32 cellular contexts compared by ENCODE assay signal in genomic region chr3:14907043-14907966, GRCh38. TPM values are rescaled to one million over a fixed set of nuclear protein-coding genes. Genes with fewer than 3 reads are reported as not detected.
DNase-seq lines count a peak whose midpoint lies in the region; ATAC-seq and TF ChIP-seq lines count a peak whose summit lies in the region.
"Had no signal": no experiment of that assay in that cellular context is flagged by ENCODE, and none has a peak within 500 bp of the region (broad histone marks: within the 10 kb centered on the region; RNA-seq: fewer than 3 reads in every experiment).

No MANE protein-coding gene starts in this region.

- no peak overlapping the region for H2BK5ac ChIP-seq in neuronal stem cell (ENCODE audit: low read length)

- no peak overlapping the region for H3K4ac ChIP-seq in neuronal stem cell (ENCODE audit: low read length)

- H3K27ac ChIP-seq in right atrium auricular region = no peak overlapping the region
- no peak overlapping the region for H3K27ac ChIP-seq in gastroesophageal sphincter
- no peak overlapping the region for H3K27ac ChIP-seq in neuronal stem cell (replicated peaks; ENCODE audit: low read length)
- H3K27ac ChIP-seq: A549, epithelial cell of prostate, SJSA1, WERI-Rb-1 had no signal

- peak overlapping the region; percentile 30 for H3K18ac ChIP-seq in neuronal stem cell (ENCODE audit: low read length)

- H3K36me3 ChIP-seq in right atrium auricular region (peaks cover 18% of the 10 kb centered on the region), gastroesophageal sphincter (peaks cover 0 to 14% of the 10 kb centered on the region in 2 donors), neuronal stem cell (replicated peaks in 1 of 2; ENCODE audit: control insufficient read depth in 2 of 2, insufficient read depth in 2 of 2, low read length in 2 of 2) (no peaks in the 10 kb centered on the region)
- H3K36me3 ChIP-seq: SJSA1, WERI-Rb-1 had no signal

- H2BK12ac ChIP-seq in neuronal stem cell (ENCODE audit: low read length) = no peak overlapping the region

- no peak overlapping the region for H2BK15ac ChIP-seq in neuronal stem cell (ENCODE audit: low read length)

- peak overlapping the region; percentile 77 for H4K8ac ChIP-seq in neuronal stem cell (ENCODE audit: low read depth, low read length)

- no peaks in the 10 kb centered on the region for H3K9me3 ChIP-seq in right atrium auricular region
- H3K9me3 ChIP-seq in gastroesophageal sphincter = peaks cover 0 to 10% (median 0%) of the 10 kb centered on the region in 3 donors
- peaks cover 8% of the 10 kb centered on the region in 2 donors for H3K9me3 ChIP-seq in neuronal stem cell (replicated peaks in 1 of 2; ENCODE audit: control insufficient read depth in 2 of 2, insufficient read depth in 1 of 2, low read depth in 1 of 2, low read length in 2 of 2)
- H3K9me3 ChIP-seq: SJSA1 had no signal

- DNase-seq in Right ventricle myocardium inferior (ENCODE audit: missing footprints) (no peak), right atrium auricular region (ENCODE audit: low spot score) (no peak), neuronal stem cell (ENCODE audit: low spot score) (no peak), NK-92 (lab: John Stamatoyannopoulos, UW; ENCODE audit: unreplicated experiment) (no peak), COR-L47 (lab: John Stamatoyannopoulos, UW) (no peak), DMS53 treated with DMSO at 0.1 percent for 48 hours (lab: John Stamatoyannopoulos, UW; ENCODE audit: unreplicated experiment) (no peak)
- DNase-seq: activated CD4-positive, alpha-beta T cell treated with anti-CD3 and anti-CD28 coated beads for 48 hours; activated T-cell treated with anti-CD3 and anti-CD28 coated beads for 4 hours; AML-193; amygdala; CD8-positive, alpha-beta T cell; effector CD4-positive, alpha-beta T cell; EL; GOT3; Kasumi-1; kidney; naive thymus-derived CD8-positive, alpha-beta T cell; NCI-H1417 treated with DMSO at 0.1 percent for 48 hours; NCI-H345; NCI-H69; occipital lobe; T-cell; WERI-Rb-1 had no signal

- H3K23ac ChIP-seq in neuronal stem cell (ENCODE audit: low read depth, low read length, poor library complexity) = peak overlapping the region; percentile 89

- intact Hi-C loops in Right ventricle myocardium inferior (cut with DNase I) = no loop called here

- no peak overlapping the region for H2AFZ ChIP-seq in neuronal stem cell (ENCODE audit: low read length)

- H2AK5ac ChIP-seq in neuronal stem cell (ENCODE audit: low read depth, low read length) = no peak overlapping the region

- H2BK120ac ChIP-seq in neuronal stem cell (ENCODE audit: low read depth, low read length) = no peak overlapping the region

- no peak overlapping the region for H3K9ac ChIP-seq in neuronal stem cell (ENCODE audit: low read depth, low read length, poor library complexity)

- no peak for TF ChIP-seq CTCF in right atrium auricular region (IDR thresholded peaks at IDR 0.05)
- no peak for TF ChIP-seq CTCF in gastroesophageal sphincter (IDR thresholded peaks at IDR 0.05)

- H3K79me1 ChIP-seq in neuronal stem cell (ENCODE audit: low read depth, low read length) = no peaks in the 10 kb centered on the region

- H3K27me3 ChIP-seq in right atrium auricular region (no peaks in the 10 kb centered on the region), gastroesophageal sphincter (no peaks in the 10 kb centered on the region), neuronal stem cell (ENCODE audit: control insufficient read depth in 3 of 3, insufficient read depth in 3 of 3, low read depth in 1 of 3, low read length in 3 of 3) (peaks cover 0 to 5% (median 0%) of the 10 kb centered on the region in 3 experiments)

- no peak overlapping the region for H3K4me3 ChIP-seq in right atrium auricular region
- no peak overlapping the region for H3K4me3 ChIP-seq in gastroesophageal sphincter
- no peak overlapping the region for H3K4me3 ChIP-seq in neuronal stem cell (ENCODE audit: low read length in 2 of 2)
- H3K4me3 ChIP-seq: A549, lung, SJSA1 had no signal

- TF ChIP-seq POLR2A in gastroesophageal sphincter (IDR thresholded peaks at IDR 0.05) = no peak

- peak overlapping the region; percentile 31 for H3K14ac ChIP-seq in neuronal stem cell (ENCODE audit: low read length)

- no peak overlapping the region for H3K4me2 ChIP-seq in neuronal stem cell (ENCODE audit: insufficient read depth, low read length, poor library complexity, severe bottlenecking)
- H3K4me2 ChIP-seq: A549 had no signal

- WGBS in gastroesophageal sphincter (ENCODE audit: low coverage in 1 of 2), 2 donors = 83% methylated on average over 2 of the region's 18 CpGs; no CpG with 5 or more reads in 1 of the 2 donors
- WGBS in neuronal stem cell (ENCODE audit: extremely low coverage in 2 of 2, insufficient read length in 2 of 2, insufficient replicate concordance in 1 of 2), 2 donors = no CpG with 5 or more reads among the region's 18 CpGs

- TF ChIP-seq EP300 in gastroesophageal sphincter (IDR thresholded peaks at IDR 0.05) = no peak

- H3K4me1 ChIP-seq in right atrium auricular region = peaks cover 0 to 18% of the 10 kb centered on the region in 2 donors
- H3K4me1 ChIP-seq in gastroesophageal sphincter = peaks cover 0 to 14% (median under 1%) of the 10 kb centered on the region in 3 donors
- H3K4me1 ChIP-seq in neuronal stem cell (ENCODE audit: control insufficient read depth in 2 of 2, insufficient read depth in 1 of 2, low read depth in 1 of 2, low read length in 2 of 2) = no peaks in the 10 kb centered on the region
- H3K4me1 ChIP-seq: A549, SJSA1 had no signal

- H4K91ac ChIP-seq in neuronal stem cell (ENCODE audit: low read depth, low read length, poor library complexity) = no peak overlapping the region

- peak; percentile 45 for ATAC-seq in Right ventricle myocardium inferior
- ATAC-seq in gastroesophageal sphincter = peak; percentile 22
- no peak for ATAC-seq in HG03135 (IDR thresholded peaks at IDR 0.05; ENCODE audit: unreplicated experiment)
- ATAC-seq: A549; activated naive CD4-positive, alpha-beta T cell treated with anti-CD3 and anti-CD28 coated beads, Interleukin-2, amount 50 U/mL, for 72 hours; CD8-positive, alpha-beta T cell; HepG2; naive thymus-derived CD8-positive, alpha-beta T cell; stimulated activated effector memory CD8-positive, alpha-beta T cell treated with anti-CD3 and anti-CD28 coated beads, Interleukin-12 subunit alpha, Interleukin-12 subunit beta, amount 100 ng/mL, for 72 hours; T-cell had no signal

RNA-seq across cellular contexts. Expression of gene NR2C2, which starts 40.1 kb away (rescaled TPM):
- total RNA-seq in Right ventricle myocardium inferior = 28.6 TPM
- 10 to 100 TPM; 22.3 to 29.2 TPM for total RNA-seq in right atrium auricular region
- total RNA-seq in gastroesophageal sphincter = 10 to 100 TPM; 35.8 to 56.2 (median 40.7) TPM
- 21.0 TPM for polyA plus RNA-seq in neuronal stem cell (2013, experiment 1 of 2)
- polyA plus RNA-seq in neuronal stem cell (2013, experiment 2 of 2) = 22.1 TPM
